14 cellular contexts compared by ENCODE assay signal in the genomic region with DNA sequence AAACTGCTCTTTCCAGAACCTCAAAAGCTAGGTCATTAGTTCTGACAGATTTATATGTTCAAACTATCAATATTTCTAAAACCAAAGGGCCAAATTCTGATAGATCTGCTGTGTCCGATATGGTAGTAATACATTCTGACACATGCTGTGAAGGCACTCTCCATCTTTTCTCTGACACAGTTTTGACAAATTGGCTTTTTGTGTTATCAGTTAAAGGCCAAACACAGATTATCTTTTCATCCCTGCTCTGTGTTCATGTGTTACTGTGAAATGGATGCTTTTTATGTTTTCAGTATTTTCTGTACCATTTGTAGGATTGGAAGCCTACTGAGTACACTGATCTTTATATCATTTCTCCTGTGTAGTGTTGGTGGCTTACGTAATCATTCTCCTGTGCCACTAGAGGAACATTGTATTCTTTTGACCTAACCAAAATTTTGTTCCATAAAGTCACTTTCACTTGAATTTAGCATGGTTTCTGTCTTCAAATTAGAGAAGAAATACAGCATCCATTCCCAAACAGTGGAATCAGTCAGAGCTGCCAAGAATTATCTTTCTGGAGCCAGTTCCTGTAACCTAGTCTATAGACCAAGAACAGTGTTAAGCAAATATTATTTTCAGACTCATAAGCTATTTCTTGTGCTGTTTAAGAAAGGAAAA.
"Had no signal": no experiment of that assay in that cellular context is flagged by ENCODE, and none has a peak within 500 bp of the region (broad histone marks: within the 10 kb centered on the region; RNA-seq: fewer than 3 reads in every experiment).

No MANE protein-coding gene starts in this region.

- H3K27me3 Mint-ChIP-seq: activated naive CD8-positive, alpha-beta T cell treated with anti-CD3 and anti-CD28 coated beads, Interleukin-2, amount 10 ng/mL, durations not matched to agents 7 days and 5 days; dendritic cell treated with granulocyte-macrophage colony-stimulating factor and Interleukin-4, amounts not matched to agents 40 ng/mL and 50 ng/mL, for 4 days; effector memory CD8-positive, alpha-beta T cell; memory B cell had no signal

- H3K9me3 Mint-ChIP-seq: activated naive CD8-positive, alpha-beta T cell treated with anti-CD3 and anti-CD28 coated beads, Interleukin-2, amount 10 ng/mL, durations not matched to agents 7 days and 5 days; dendritic cell treated with granulocyte-macrophage colony-stimulating factor and Interleukin-4, amounts not matched to agents 40 ng/mL and 50 ng/mL, for 4 days; memory B cell; T-helper 1 cell treated with Interleukin-12 subunit alpha and Interleukin-12 subunit beta and Interleukin-4 antibody, amounts not matched to agents 30 μg/mL and 1 μg/mL, for 36 hours had no signal

- ATAC-seq: effector memory CD8-positive, alpha-beta T cell; natural killer cell had no signal

- H3K27ac ChIP-seq: epithelial cell of prostate, SJSA1, uterus had no signal

- H3K9me3 ChIP-seq: SJSA1, thyroid gland, uterus had no signal

- H3K27me3 ChIP-seq: SJSA1, thyroid gland, uterus had no signal

- H3K4me1 ChIP-seq: SJSA1, uterus had no signal

- H3K27ac Mint-ChIP-seq: activated naive CD8-positive, alpha-beta T cell treated with anti-CD3 and anti-CD28 coated beads, Interleukin-2, amount 10 ng/mL, durations not matched to agents 7 days and 5 days; dendritic cell treated with granulocyte-macrophage colony-stimulating factor and Interleukin-4, amounts not matched to agents 40 ng/mL and 50 ng/mL, for 4 days; effector memory CD8-positive, alpha-beta T cell; memory B cell; natural killer cell; T-helper 1 cell treated with Interleukin-12 subunit alpha and Interleukin-12 subunit beta and Interleukin-4 antibody, amounts not matched to agents 30 μg/mL and 1 μg/mL, for 36 hours had no signal

- H3K4me3 Mint-ChIP-seq: activated naive CD8-positive, alpha-beta T cell treated with anti-CD3 and anti-CD28 coated beads, Interleukin-2, amount 10 ng/mL, durations not matched to agents 7 days and 5 days; dendritic cell treated with granulocyte-macrophage colony-stimulating factor and Interleukin-4, amounts not matched to agents 40 ng/mL and 50 ng/mL, for 4 days; effector memory CD8-positive, alpha-beta T cell; memory B cell; natural killer cell; T-helper 1 cell treated with Interleukin-12 subunit alpha and Interleukin-12 subunit beta and Interleukin-4 antibody, amounts not matched to agents 30 μg/mL and 1 μg/mL, for 36 hours had no signal

- H3K4me3 ChIP-seq: SJSA1, thyroid gland, uterus had no signal

- DNase-seq: activated gamma-delta T cell treated with Interleukin-2 at 50 U/mL for 16 hours; activated naive CD8-positive, alpha-beta T cell treated with anti-CD3 and anti-CD28 coated beads, Interleukin-2, amount 10 ng/mL, durations not matched to agents 7 days and 5 days; caudate nucleus; effector memory CD8-positive, alpha-beta T cell; natural killer cell; stimulated activated CD4-positive, alpha-beta T cell treated with anti-CD3 and anti-CD28 coated beads, Interleukin-15, amount 100 ng/mL, for 24 hours; stimulated activated CD4-positive, alpha-beta T cell treated with anti-CD3 and anti-CD28 coated beads, Interleukin-4, amount 100 ng/mL, for 4 hours; thyroid gland; uterus had no signal

- H3K4me1 Mint-ChIP-seq: activated naive CD8-positive, alpha-beta T cell treated with anti-CD3 and anti-CD28 coated beads, Interleukin-2, amount 10 ng/mL, durations not matched to agents 7 days and 5 days; memory B cell; natural killer cell had no signal

- H3K36me3 ChIP-seq: SJSA1, thyroid gland, uterus had no signal
